22 cellular contexts compared by ENCODE assay signal in the genomic region with DNA sequence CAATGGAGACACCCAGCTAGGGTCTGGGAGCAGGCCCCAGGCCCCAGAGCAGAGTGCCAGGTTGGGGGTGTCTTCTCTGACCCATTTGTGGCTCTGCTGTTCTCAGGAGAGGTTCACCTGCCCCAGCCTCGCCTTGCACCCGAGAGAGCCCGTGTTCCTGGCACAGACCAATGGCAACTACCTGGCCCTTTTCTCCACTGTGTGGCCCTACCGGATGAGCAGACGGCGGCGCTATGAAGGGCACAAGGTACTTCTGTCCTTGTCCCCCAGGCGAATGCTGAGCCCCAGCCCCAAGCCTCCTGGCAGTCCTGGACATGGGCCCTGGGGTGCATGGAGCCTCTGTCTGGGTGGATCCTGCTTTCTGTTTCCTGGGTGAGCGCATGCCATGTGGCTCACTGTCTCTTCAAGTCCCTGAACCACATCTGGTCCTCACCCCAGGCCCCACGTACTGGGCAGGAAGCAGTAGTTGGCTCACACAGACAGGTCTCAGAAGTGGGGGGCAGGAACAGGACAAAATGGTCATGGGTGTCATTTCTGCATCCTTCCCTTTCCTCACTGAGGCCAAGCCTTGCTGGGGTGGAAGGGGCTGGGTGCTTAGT. TPM values are rescaled to one million over a fixed set of nuclear protein-coding genes. Genes with fewer than 3 reads are reported as not detected.
DNase-seq lines count a peak whose midpoint lies in the region; ATAC-seq and TF ChIP-seq lines count a peak whose summit lies in the region.
"Had no signal": no experiment of that assay in that cellular context is flagged by ENCODE, and none has a peak within 500 bp of the region (broad histone marks: within the 10 kb centered on the region; RNA-seq: fewer than 3 reads in every experiment).

No MANE protein-coding gene starts in this region.

- intact Hi-C loops in stomach (cut with DNase I; ENCODE audit: low total_unique reads), result no loop called here

- no peaks in the 10 kb centered on the region for H3K36me3 Mint-ChIP-seq in glutamatergic neuron (ENCODE audit: unreplicated experiment)
- H3K36me3 Mint-ChIP-seq: activated naive CD8-positive, alpha-beta T cell; memory B cell had no signal

- peaks cover 14% of the 10 kb centered on the region for H3K4me1 Mint-ChIP-seq in glutamatergic neuron (ENCODE audit: low read depth, unreplicated experiment)
- H3K4me1 Mint-ChIP-seq: memory B cell had no signal

- TF ChIP-seq CTCF in glutamatergic neuron (IDR thresholded peaks at IDR 0.05; ENCODE audit: partially characterized antibody, unreplicated experiment) (no peak), stomach (IDR thresholded peaks at IDR 0.05) (no peak)

- peaks cover 2% of the 10 kb centered on the region for H3K9me3 Mint-ChIP-seq in glutamatergic neuron (ENCODE audit: unreplicated experiment)
- H3K9me3 Mint-ChIP-seq: CD4-positive, CD25-positive, alpha-beta regulatory T cell; memory B cell; naive thymus-derived CD8-positive, alpha-beta T cell had no signal

- no peak overlapping the region for H3K27ac ChIP-seq in stomach
- H3K27ac ChIP-seq: body of pancreas, colonic mucosa, HL-60, SJCRH30, skin epidermis had no signal

- WGBS in stomach, 5 donors, result 92 to 96% (median 94%) methylated on average over 2 to 10 of the region's 10 CpGs

- TF ChIP-seq POLR2A in stomach (IDR thresholded peaks at IDR 0.05), result no peak

- H3K36me3 ChIP-seq in H7 (replicated peaks; ENCODE audit: control insufficient read depth, insufficient read depth, low read length), result peaks cover 4% of the 10 kb centered on the region
- H3K36me3 ChIP-seq in stomach, result peaks cover 15 to 56% (median 53%) of the 10 kb centered on the region in 4 donors
- H3K36me3 ChIP-seq: colonic mucosa, SJCRH30 had no signal

- no peak for TF ChIP-seq EP300 in stomach (IDR thresholded peaks at IDR 0.05)

- no peak overlapping the region for H3K4me3 ChIP-seq in H7 (ENCODE audit: insufficient read depth, low read depth, low read length)
- no peak overlapping the region for H3K4me3 ChIP-seq in stomach
- H3K4me3 ChIP-seq: body of pancreas, colonic mucosa, SJCRH30, skin epidermis had no signal

- H3K4me1 ChIP-seq in stomach, result peaks cover 0 to 13% (median 12%) of the 10 kb centered on the region in 4 donors
- H3K4me1 ChIP-seq: SJCRH30 had no signal

- no peaks in the 10 kb centered on the region for H3K27me3 Mint-ChIP-seq in glutamatergic neuron (ENCODE audit: unreplicated experiment)
- H3K27me3 Mint-ChIP-seq: activated naive CD8-positive, alpha-beta T cell; CD4-positive, CD25-positive, alpha-beta regulatory T cell; memory B cell; naive thymus-derived CD8-positive, alpha-beta T cell had no signal

- peak; percentile 3 for DNase-seq in activated gamma-delta T cell treated with Interleukin-2 at 50 U/mL for 16 hours
- DNase-seq in activated gamma-delta T cell (lab: John Stamatoyannopoulos, UW), result no peak
- peak; percentile 26 for DNase-seq in H7
- peak; percentile 8 for DNase-seq in glutamatergic neuron
- DNase-seq in stomach, result peak; percentile 24
- no peak for DNase-seq in NCI-H2196 treated with DMSO at 0.1 percent for 48 hours (lab: John Stamatoyannopoulos, UW; ENCODE audit: unreplicated experiment)
- DNase-seq in midbrain (lab: John Stamatoyannopoulos, UW), result no peak
- DNase-seq: CD4-positive, CD25-positive, alpha-beta regulatory T cell; IMR-90; NCI-H1694; NCI-H774; stimulated activated CD4-positive, alpha-beta T cell treated with anti-CD3 and anti-CD28 coated beads, Interleukin-4, amount 100 ng/mL, for 1 hour had no signal

- H3K27me3 ChIP-seq in H7 (ENCODE audit: control insufficient read depth, insufficient read depth, low read length) (no peaks in the 10 kb centered on the region), stomach (no peaks in the 10 kb centered on the region)
- H3K27me3 ChIP-seq: body of pancreas, colonic mucosa, SJCRH30 had no signal

- no peak for ATAC-seq in GM19023 (IDR thresholded peaks at IDR 0.05; ENCODE audit: unreplicated experiment)
- ATAC-seq: activated CD4-positive, CD25-positive, alpha-beta regulatory T cell treated with anti-CD3 and anti-CD28 coated beads, Interleukin-2, amount 50 U/mL, for 24 hours; body of pancreas; naive thymus-derived CD8-positive, alpha-beta T cell had no signal

- no peak overlapping the region for H3K4me3 Mint-ChIP-seq in glutamatergic neuron (ENCODE audit: unreplicated experiment)
- H3K4me3 Mint-ChIP-seq: activated naive CD8-positive, alpha-beta T cell; CD4-positive, CD25-positive, alpha-beta regulatory T cell; memory B cell; naive thymus-derived CD8-positive, alpha-beta T cell had no signal

- H3K27ac Mint-ChIP-seq in glutamatergic neuron (ENCODE audit: unreplicated experiment), result no peak overlapping the region
- H3K27ac Mint-ChIP-seq: activated naive CD8-positive, alpha-beta T cell; CD4-positive, CD25-positive, alpha-beta regulatory T cell; memory B cell; naive thymus-derived CD8-positive, alpha-beta T cell had no signal

- H3K9me3 ChIP-seq in stomach, result no peaks in the 10 kb centered on the region
- H3K9me3 ChIP-seq: body of pancreas, colonic mucosa, SJCRH30 had no signal

RNA-seq across cellular contexts. Expression of gene BEGAIN, which starts 58.2 kb away (rescaled TPM):
- 1.3 and 3.3 TPM in 2 replicates for total RNA-seq in H7 (2014; rRNA removed; shearing (Covaris generic))
- total RNA-seq in glutamatergic neuron (ENCODE audit: unreplicated experiment) (7.0 TPM), stomach (1 to 10 TPM in 1 of 5 donors, not detected in 4; 1.1 TPM)
- under 1 TPM; 0.31 to 0.92 (median 0.75) TPM for polyA plus RNA-seq in stomach

Comparison
In these comparisons a context has a peak if more than half of its experiments do, and no peak if none do; other contexts are left out.
1. DNase-seq: peak in activated gamma-delta T cell treated with Interleukin-2 at 50 U/mL for 16 hours (single experiment), H7 (single experiment), glutamatergic neuron (single experiment) and stomach (single experiment); none in activated gamma-delta T cell (single experiment), NCI-H2196 treated with DMSO at 0.1 percent for 48 hours (single experiment) and midbrain (single experiment).